Comparison of ENCODE assay signal across 1 cellular context in genomic region chr2:231612199-231613053, GRCh38.
A peak's percentile ranks its signal among the peaks of the same experiment; 100 is the strongest.
TF ChIP-seq lines count a peak whose summit lies in the region.

No MANE protein-coding gene starts in this region.

TF ChIP-seq in GM12878, 131 proteins besides CTCF, POLR2A, EP300 and RAD21 (continued from another document and continues in another):
- TF ChIP-seq SIN3A (IDR thresholded peaks at IDR 0.05; ENCODE audit: low read depth, low read length) = no peak
- TF ChIP-seq POLR2AphosphoS5 (IDR thresholded peaks at IDR 0.05; ENCODE audit: low read length) = no peak
- TF ChIP-seq GATAD2B (conservative IDR thresholded peaks at IDR 0.05; ENCODE audit: low read depth) = peak; percentile 62
- no peak for TF ChIP-seq E2F4 (IDR thresholded peaks at IDR 0.05; ENCODE audit: low read depth, low read length)
- no peak for TF ChIP-seq E4F1 (IDR thresholded peaks at IDR 0.05; ENCODE audit: borderline replicate concordance, partially characterized antibody)
- no peak for TF ChIP-seq TCF12 (IDR thresholded peaks at IDR 0.05; ENCODE audit: low read depth, low read length)
- TF ChIP-seq ZNF622 (IDR thresholded peaks at IDR 0.05) = no peak
- peak in 1 of 2 experiments; percentile 33; a peak in 1 of 3 replicates for TF ChIP-seq EGR1 (IDR thresholded peaks at IDR 0.05; ENCODE audit: borderline replicate concordance in 1 of 2, low read depth in 2 of 2, low read length in 2 of 2)
- peak; percentile 84; the same call in 1 of the 2 replicates for TF ChIP-seq CBX5 (IDR thresholded peaks at IDR 0.05; ENCODE audit: low read depth)
- no peak for TF ChIP-seq STAT3 (IDR thresholded peaks at IDR 0.05; ENCODE audit: low read depth, low read length)
- TF ChIP-seq FOXM1 (IDR thresholded peaks at IDR 0.05; ENCODE audit: low read depth, low read length) = peak; percentile 75; the same call in 1 of the 2 replicates
- TF ChIP-seq NFXL1 (IDR thresholded peaks at IDR 0.05; ENCODE audit: borderline replicate concordance) = no peak
- TF ChIP-seq SUZ12 (IDR thresholded peaks at IDR 0.05; ENCODE audit: unreplicated experiment) = no peak
- TF ChIP-seq TCF3 (IDR thresholded peaks at IDR 0.05; ENCODE audit: borderline replicate concordance, insufficient read depth, low read depth, low read length) = no peak
- no peak; the same call in 1 of the 2 replicates for TF ChIP-seq NKRF (conservative IDR thresholded peaks at IDR 0.05)
- TF ChIP-seq USF1 (IDR thresholded peaks at IDR 0.05; ENCODE audit: borderline replicate concordance, extremely low read length, insufficient read depth, low read depth, low read length) = peak; percentile 26
- TF ChIP-seq HDGF (IDR thresholded peaks at IDR 0.05) = no peak
- TF ChIP-seq ASH2L (IDR thresholded peaks at IDR 0.05; ENCODE audit: borderline replicate concordance, low read depth) = no peak
- TF ChIP-seq REST (IDR thresholded peaks at IDR 0.05; ENCODE audit: low read depth, low read length) = no peak
- peak; percentile 82 for TF ChIP-seq YY1 (IDR thresholded peaks at IDR 0.05; ENCODE audit: low read depth, low read length)
- 0 out of 2 replicates have a peak, but pooled peaks have one; percentile 53 for TF ChIP-seq MEF2A (IDR thresholded peaks at IDR 0.05; ENCODE audit: insufficient read depth, low read depth, low read length)
- peak; percentile 70 for TF ChIP-seq IKZF1 (conservative IDR thresholded peaks at IDR 0.05)
- TF ChIP-seq RELA (IDR thresholded peaks at IDR 0.05; ENCODE audit: borderline replicate concordance, partially characterized antibody) = no peak
- no peak for TF ChIP-seq ZBTB4 (CRISPR knock-in tag; IDR thresholded peaks at IDR 0.05)
- TF ChIP-seq SP1 (IDR thresholded peaks at IDR 0.05; ENCODE audit: low read depth, low read length) = peak; percentile 40
- TF ChIP-seq ETV6 (conservative IDR thresholded peaks at IDR 0.05 in 1 of 2, IDR thresholded peaks at IDR 0.05 in 1 of 2; ENCODE audit: borderline replicate concordance in 1 of 2, low read depth in 1 of 2) = no peak
- peak; percentile 69 for TF ChIP-seq BCL3 (IDR thresholded peaks at IDR 0.05; ENCODE audit: borderline replicate concordance, insufficient read depth, low read depth, low read length, poor library complexity, severe bottlenecking)
- TF ChIP-seq CEBPB (IDR thresholded peaks at IDR 0.05; ENCODE audit: borderline replicate concordance in 1 of 2, low read depth in 2 of 2, low read length in 2 of 2) = no peak
- TF ChIP-seq ZBTB33 (IDR thresholded peaks at IDR 0.05) = no peak
- TF ChIP-seq ZNF24 (IDR thresholded peaks at IDR 0.05) = peak; percentile 67; the same call in 1 of the 2 replicates
- no peak for TF ChIP-seq ZBED1 (IDR thresholded peaks at IDR 0.05; ENCODE audit: borderline replicate concordance)
- TF ChIP-seq SMARCA5 (IDR thresholded peaks at IDR 0.05) = peak; percentile 92
- TF ChIP-seq ZNF207 (IDR thresholded peaks at IDR 0.05; ENCODE audit: borderline replicate concordance) = no peak
- peak; percentile 92 for TF ChIP-seq MEF2B (IDR thresholded peaks at IDR 0.05; ENCODE audit: partially characterized antibody, poor library complexity, severe bottlenecking)
- peak; percentile 85; the same call in 1 of the 2 replicates for TF ChIP-seq ZNF592 (IDR thresholded peaks at IDR 0.05)
- no peak for TF ChIP-seq SMAD5 (IDR thresholded peaks at IDR 0.05; ENCODE audit: low read depth)
- TF ChIP-seq PAX5 (IDR thresholded peaks at IDR 0.05; ENCODE audit: borderline replicate concordance, low read depth, low read length) = peak; percentile 70
- TF ChIP-seq JUND (IDR thresholded peaks at IDR 0.05; ENCODE audit: low read depth, low read length) = no peak
- peak; percentile 85 for TF ChIP-seq CHD2 (IDR thresholded peaks at IDR 0.05; ENCODE audit: borderline replicate concordance, low read depth, low read length)
